Comparison of ENCODE assay signal across 8 cellular contexts in genomic region chr16:29876578-29877249, GRCh38. TPM values are rescaled to one million over a fixed set of nuclear protein-coding genes. Genes with fewer than 3 reads are reported as not detected.
A peak's percentile ranks its signal among the peaks of the same experiment; 100 is the strongest.
DNase-seq lines count a peak whose midpoint lies in the region; ATAC-seq and TF ChIP-seq lines count a peak whose summit lies in the region.

No MANE protein-coding gene starts in this region.

- H3K36me3 ChIP-seq in GM23248 (ENCODE audit: low read depth) (no peaks in the 10 kb centered on the region), BE2C (no peaks in the 10 kb centered on the region; the same call in 1 of the 2 replicates)

- H3F3A ChIP-seq in GM23248 (ENCODE audit: insufficient read depth) = no peaks in the 10 kb centered on the region

- H3K27ac ChIP-seq in GM23248 = no peak overlapping the region

- no peak for ATAC-seq in HG02798 (IDR thresholded peaks at IDR 0.05; ENCODE audit: poor library complexity, unreplicated experiment)

- peak overlapping the region; percentile 4 for H3K4me3 Mint-ChIP-seq in glutamatergic neuron (ENCODE audit: unreplicated experiment)

- no peak for TF ChIP-seq CTCF in glutamatergic neuron (IDR thresholded peaks at IDR 0.05; ENCODE audit: partially characterized antibody, unreplicated experiment)
- no peak for TF ChIP-seq CTCF in BE2C (IDR thresholded peaks at IDR 0.05; ENCODE audit: low read depth, low read length)

- H3K4me1 ChIP-seq in GM23248 (ENCODE audit: insufficient read depth) (no peaks in the 10 kb centered on the region), BE2C (peaks cover 3% of the 10 kb centered on the region; the same call in 1 of the 2 replicates)

- DNase-seq in GM23248 (peak; percentile 42), activated T-cell treated with anti-CD3 and anti-CD28 coated beads for 24 hours (ENCODE audit: low read depth) (peak; percentile 15), glutamatergic neuron (no peak), nucleus accumbens (lab: John Stamatoyannopoulos, UW) (no peak), BE2C (no peak), NCI-H2196 treated with DMSO at 0.1 percent for 48 hours (lab: John Stamatoyannopoulos, UW; ENCODE audit: unreplicated experiment) (no peak)
- peak; percentile 51 for DNase-seq in stimulated activated CD4-positive, alpha-beta T cell treated with anti-CD3 and anti-CD28 coated beads, Interleukin-4, amount 100 ng/mL, for 1 hour

- peaks cover 16% of the 10 kb centered on the region for H3K36me3 Mint-ChIP-seq in glutamatergic neuron (ENCODE audit: unreplicated experiment)

- no peak overlapping the region for H3K9ac ChIP-seq in GM23248

- peaks cover 7% of the 10 kb centered on the region for H3K9me3 Mint-ChIP-seq in glutamatergic neuron (ENCODE audit: unreplicated experiment)

- H3K9me3 ChIP-seq in GM23248 (ENCODE audit: low read depth) (no peaks in the 10 kb centered on the region), BE2C (no peaks in the 10 kb centered on the region)

- H3K4me3 ChIP-seq in GM23248 = peak overlapping the region; percentile 50
- H3K4me3 ChIP-seq in BE2C (ENCODE audit: low read depth, low read length) = no peak overlapping the region

- peak overlapping the region; percentile 65 for H3K4me2 ChIP-seq in GM23248 (ENCODE audit: unreplicated experiment)

- H3K27me3 ChIP-seq in GM23248 (replicated peaks; ENCODE audit: insufficient read depth) (0 out of 2 replicates have a peak, but pooled peaks cover 6% of the 10 kb centered on the region), BE2C (no peaks in the 10 kb centered on the region)

- H3K79me2 ChIP-seq in GM23248 (ENCODE audit: insufficient read depth) = no peaks in the 10 kb centered on the region

- H4K20me1 ChIP-seq in GM23248 (ENCODE audit: insufficient read depth) = no peaks in the 10 kb centered on the region

- peaks cover 4% of the 10 kb centered on the region for H3K27me3 Mint-ChIP-seq in glutamatergic neuron (ENCODE audit: unreplicated experiment)

- H3K4me1 Mint-ChIP-seq in glutamatergic neuron (ENCODE audit: low read depth, unreplicated experiment) = no peaks in the 10 kb centered on the region

- peak overlapping the region; percentile 32 for H2AFZ ChIP-seq in GM23248

- H3K9me2 ChIP-seq in GM23248 (ENCODE audit: insufficient read depth) = no peaks in the 10 kb centered on the region

- H3K27ac Mint-ChIP-seq in glutamatergic neuron (ENCODE audit: unreplicated experiment) = no peak overlapping the region

- in situ Hi-C loops in GM23248 (cut with MboI) = no loop called here

- WGBS in GM23248 (ENCODE audit: low coverage in 1 of 2, low lambda C conversion rate in 2 of 2, missing lambda C conversion rate in 2 of 2), 2 experiments = 7 to 8% methylated on average over 25 to 47 of the region's 47 CpGs

RNA-seq across cellular contexts. Expression of gene CDIPT, which starts 13.7 kb away (rescaled TPM):
- total RNA-seq in GM23248 (2014; rRNA removed; shearing (Covaris generic)) = 161 and 181 TPM in 2 replicates
- polyA plus RNA-seq in GM23248 (2016; fragmentation: Nextera tagmentation; extraction: Ambion mirVana) = 126 and 128 TPM in 2 replicates
- total RNA-seq in glutamatergic neuron (ENCODE audit: unreplicated experiment) = 71.0 TPM
- 328 TPM for polyA plus RNA-seq in BE2C (2012; ENCODE audit: insufficient read depth, insufficient read length, low read depth)

RNA-seq across cellular contexts. Expression of gene SEZ6L2, which starts 22.6 kb away (rescaled TPM):
- total RNA-seq in GM23248 (2014; rRNA removed; shearing (Covaris generic)) = 30.7 and 34.7 TPM in 2 replicates
- 6.9 and 7.3 TPM in 2 replicates for polyA plus RNA-seq in GM23248 (2016; fragmentation: Nextera tagmentation; extraction: Ambion mirVana)
- total RNA-seq in glutamatergic neuron (ENCODE audit: unreplicated experiment) = 176 TPM
- 146 TPM for polyA plus RNA-seq in BE2C (2012; ENCODE audit: insufficient read depth, insufficient read length, low read depth)

RNA-seq across cellular contexts. Expression of gene ASPHD1, which starts 23.6 kb away (rescaled TPM):
- total RNA-seq in GM23248 (2014; rRNA removed; shearing (Covaris generic)) = 6.9 and 18.7 TPM in 2 replicates
- 18.5 and 19.3 TPM in 2 replicates for polyA plus RNA-seq in GM23248 (2016; fragmentation: Nextera tagmentation; extraction: Ambion mirVana)
- 56.4 TPM for total RNA-seq in glutamatergic neuron (ENCODE audit: unreplicated experiment)
- 85.1 TPM for polyA plus RNA-seq in BE2C (2012; ENCODE audit: insufficient read depth, insufficient read length, low read depth)

RNA-seq across cellular contexts. Expression of gene KCTD13, which starts 49.3 kb away (rescaled TPM):
- 3.7 and 14.7 TPM in 2 replicates for total RNA-seq in GM23248 (2014; rRNA removed; shearing (Covaris generic))
- 10.7 and 12.6 TPM in 2 replicates for polyA plus RNA-seq in GM23248 (2016; fragmentation: Nextera tagmentation; extraction: Ambion mirVana)
- total RNA-seq in glutamatergic neuron (ENCODE audit: unreplicated experiment) = 18.4 TPM
- polyA plus RNA-seq in BE2C (2012; ENCODE audit: insufficient read depth, insufficient read length, low read depth) = 31.6 TPM

RNA-seq across cellular contexts. Expression of gene MVP, which starts 56.5 kb away (rescaled TPM):
- total RNA-seq in GM23248 (2014; rRNA removed; shearing (Covaris generic)) = 272 and 296 TPM in 2 replicates
- polyA plus RNA-seq in GM23248 (2016; fragmentation: Nextera tagmentation; extraction: Ambion mirVana) = 230 and 235 TPM in 2 replicates
- total RNA-seq in glutamatergic neuron (ENCODE audit: unreplicated experiment) = 82.7 TPM
- 17.2 TPM for polyA plus RNA-seq in BE2C (2012; ENCODE audit: insufficient read depth, insufficient read length, low read depth)

Comparison
In these comparisons a context has a peak if more than half of its experiments do, and no peak if none do; other contexts are left out.
1. DNase-seq: peak in GM23248 (single experiment), activated T-cell treated with anti-CD3 and anti-CD28 coated beads for 24 hours (single experiment) and stimulated activated CD4-positive, alpha-beta T cell treated with anti-CD3 and anti-CD28 coated beads, Interleukin-4, amount 100 ng/mL, for 1 hour (single experiment); none in glutamatergic neuron (single experiment), nucleus accumbens (0 of 56), BE2C (single experiment) and NCI-H2196 treated with DMSO at 0.1 percent for 48 hours (single experiment).